In the genomic region with DNA sequence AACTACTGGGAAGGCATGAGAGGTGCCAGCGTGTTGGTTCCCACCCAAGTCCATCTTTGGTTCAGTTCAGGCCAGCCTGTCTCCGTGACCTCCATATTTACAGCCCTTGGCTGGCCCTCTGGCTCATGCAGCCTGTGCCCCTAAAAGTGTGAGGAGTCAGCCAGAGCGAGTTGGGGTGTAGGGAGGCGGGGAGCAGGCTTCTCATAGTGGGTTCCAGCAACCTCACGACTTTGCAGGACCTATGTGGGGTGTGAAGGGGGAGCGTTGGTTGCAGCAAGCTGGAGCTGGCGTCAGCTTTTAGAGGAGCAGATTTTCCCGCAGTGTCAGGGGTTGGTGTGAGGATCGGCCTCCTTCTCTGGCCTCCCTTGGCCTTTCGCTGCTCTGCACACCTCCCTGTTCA, we compare ENCODE assay signal across 10 cellular contexts. TPM values are rescaled to one million over a fixed set of nuclear protein-coding genes. Genes with fewer than 3 reads are reported as not detected.
DNase-seq lines count a peak whose midpoint lies in the region; ATAC-seq, FAIRE-seq and TF ChIP-seq lines count a peak whose summit lies in the region.
"Had no signal": no experiment of that assay in that cellular context is flagged by ENCODE, and none has a peak within 500 bp of the region (broad histone marks: within the 10 kb centered on the region; RNA-seq: fewer than 3 reads in every experiment).

No MANE protein-coding gene starts in this region.

- H4K8ac ChIP-seq in neuronal stem cell (ENCODE audit: low read depth, low read length) = no peak overlapping the region

- H3K27ac ChIP-seq in BLaER1 treated with 17β-estradiol and CSF1 and Interleukin-3, amounts not matched to agents 10 nM and 100 nM = peak overlapping the region; percentile 63 to 99 (median 84)
- H3K27ac ChIP-seq in PC-9 = peak overlapping the region; percentile 91; the same call in 1 of the 2 replicates
- H3K27ac ChIP-seq in dorsolateral prefrontal cortex = peak overlapping the region; percentile 84 to 99 (median 96)
- peak overlapping the region; percentile 99 for H3K27ac ChIP-seq in neuronal stem cell (replicated peaks; ENCODE audit: low read length)

- peak overlapping the region; percentile 100 for H4K91ac ChIP-seq in neuronal stem cell (ENCODE audit: low read depth, low read length, poor library complexity)

- H3K36me3 ChIP-seq in BLaER1 treated with 17β-estradiol and CSF1 and Interleukin-3, amounts not matched to agents 10 nM and 100 nM = peaks cover 10 to 79% (median 36%) of the 10 kb centered on the region in 11 experiments; a peak in 18 of 22 replicates
- peaks cover 24% of the 10 kb centered on the region for H3K36me3 ChIP-seq in PC-9 (ENCODE audit: low read depth)
- peaks cover 0 to 7% of the 10 kb centered on the region in 2 donors for H3K36me3 ChIP-seq in neuronal stem cell (replicated peaks in 1 of 2; ENCODE audit: control insufficient read depth in 2 of 2, insufficient read depth in 2 of 2, low read length in 2 of 2)

- H3K79me1 ChIP-seq in neuronal stem cell (ENCODE audit: low read depth, low read length) = peaks cover 6% of the 10 kb centered on the region

- peak overlapping the region; percentile 40 to 100 (median 78) for H3K4me3 ChIP-seq in BLaER1 treated with 17β-estradiol and CSF1 and Interleukin-3, amounts not matched to agents 10 nM and 100 nM
- H3K4me3 ChIP-seq in PC-9 (no peak overlapping the region), dorsolateral prefrontal cortex (peak overlapping the region in 4 of 59 donors; percentile 22 to 44 (median 28)), neuronal stem cell (ENCODE audit: low read length in 2 of 2) (no peak overlapping the region)

- intact Hi-C loops in PC-9 (cut with micrococcal nuclease; ENCODE audit: unreplicated experiment) = loop anchor here (10.0 kb wide), 1 partner anchor 259 kb away; a partner anchor contains a TSS
- intact Hi-C loops in dorsolateral prefrontal cortex (cut with DNase I) = no loop called here

- peak overlapping the region; percentile 73 to 100 (median 99) for H3K9ac ChIP-seq in BLaER1 treated with 17β-estradiol and CSF1 and Interleukin-3, amounts not matched to agents 10 nM and 100 nM
- peak overlapping the region; percentile 65 for H3K9ac ChIP-seq in neuronal stem cell (ENCODE audit: low read depth, low read length, poor library complexity)

- H3K9me3 ChIP-seq in BLaER1 treated with 17β-estradiol and CSF1 and Interleukin-3, amounts not matched to agents 10 nM and 100 nM (replicated peaks in 1 of 11) = no peaks in the 10 kb centered on the region; a peak in 1 of 22 replicates
- H3K9me3 ChIP-seq in PC-9 (ENCODE audit: insufficient read depth, low read depth) (no peaks in the 10 kb centered on the region), neuronal stem cell (replicated peaks in 1 of 2; ENCODE audit: control insufficient read depth in 2 of 2, insufficient read depth in 1 of 2, low read depth in 1 of 2, low read length in 2 of 2) (no peaks in the 10 kb centered on the region)

- no peak overlapping the region for H3K23ac ChIP-seq in neuronal stem cell (ENCODE audit: low read depth, low read length, poor library complexity)

- peak overlapping the region; percentile 100 for H2BK120ac ChIP-seq in neuronal stem cell (ENCODE audit: low read depth, low read length)

- peak overlapping the region; percentile 97 for H3K18ac ChIP-seq in neuronal stem cell (ENCODE audit: low read length)

- TF ChIP-seq CTCF in PC-9 (conservative IDR thresholded peaks at IDR 0.05) (no peak), dorsolateral prefrontal cortex (IDR thresholded peaks at IDR 0.05 in 54 of 56, conservative IDR thresholded peaks at IDR 0.05 in 2 of 56; ENCODE audit: low read depth in 1 of 56, partially characterized antibody in 56 of 56) (no peak)

- peaks cover 96 to 100% (median 99%) of the 10 kb centered on the region in 10 experiments for H3K4me1 ChIP-seq in BLaER1 treated with 17β-estradiol and CSF1 and Interleukin-3, amounts not matched to agents 10 nM and 100 nM
- H3K4me1 ChIP-seq in PC-9 (replicated peaks; ENCODE audit: insufficient read depth) (peaks cover 98% of the 10 kb centered on the region), neuronal stem cell (ENCODE audit: control insufficient read depth in 2 of 2, insufficient read depth in 1 of 2, low read depth in 1 of 2, low read length in 2 of 2) (peaks cover 77 to 82% of the 10 kb centered on the region in 2 donors)

- CTCF ChIA-PET in PC-9 (lab: Charles Lee) = interaction anchor here (0.7 to 1.0 kb wide), 2 partner anchors 37 to 42 kb away, joined by 3 to 4 read pairs; no protein-coding TSS in a partner anchor

- H2BK5ac ChIP-seq in neuronal stem cell (ENCODE audit: low read length) = peak overlapping the region; percentile 98

- H2AFZ ChIP-seq in PC-9 (no peak overlapping the region), neuronal stem cell (ENCODE audit: low read length) (no peak overlapping the region)

- no peak for ATAC-seq in HG02970 (IDR thresholded peaks at IDR 0.05; ENCODE audit: low FRiP score, unreplicated experiment)

- H3K79me2 ChIP-seq in PC-9 (ENCODE audit: low read depth) = peaks cover 98% of the 10 kb centered on the region

- peaks cover 52 to 100% (median 95%) of the 10 kb centered on the region in 11 experiments for H4K20me1 ChIP-seq in BLaER1 treated with 17β-estradiol and CSF1 and Interleukin-3, amounts not matched to agents 10 nM and 100 nM
- peaks cover 52% of the 10 kb centered on the region for H4K20me1 ChIP-seq in PC-9 (ENCODE audit: insufficient read depth)

- FAIRE-seq in frontal cortex (lab: Jason Lieb, UNC) = no peak

- no peaks in the 10 kb centered on the region for H3K9me2 ChIP-seq in PC-9 (ENCODE audit: insufficient read depth)

- peak overlapping the region; percentile 93 to 100 (median 99) for H3K4me2 ChIP-seq in BLaER1 treated with 17β-estradiol and CSF1 and Interleukin-3, amounts not matched to agents 10 nM and 100 nM
- H3K4me2 ChIP-seq in PC-9 (peak overlapping the region; percentile 95), neuronal stem cell (ENCODE audit: insufficient read depth, low read length, poor library complexity, severe bottlenecking) (no peak overlapping the region)

- H3K27me3 ChIP-seq in BLaER1 treated with 17β-estradiol and CSF1 and Interleukin-3, amounts not matched to agents 10 nM and 100 nM = no peaks in the 10 kb centered on the region
- no peaks in the 10 kb centered on the region for H3K27me3 ChIP-seq in PC-9 (ENCODE audit: insufficient read depth, low read depth)
- no peaks in the 10 kb centered on the region for H3K27me3 ChIP-seq in dorsolateral prefrontal cortex
- no peaks in the 10 kb centered on the region for H3K27me3 ChIP-seq in neuronal stem cell (ENCODE audit: control insufficient read depth in 3 of 3, insufficient read depth in 3 of 3, low read depth in 1 of 3, low read length in 3 of 3)

- peak overlapping the region; percentile 11 for H2BK12ac ChIP-seq in neuronal stem cell (ENCODE audit: low read length)

- WGBS in neuronal stem cell (ENCODE audit: extremely low coverage in 2 of 2, insufficient read length in 2 of 2, insufficient replicate concordance in 1 of 2), 2 donors = no CpG with 5 or more reads among the region's 10 CpGs

- no peak overlapping the region for H2BK15ac ChIP-seq in neuronal stem cell (ENCODE audit: low read length)

- no TSS peak for BruUV-seq in PC-9 (replicated peaks; lab: Mats Ljungman, UMichigan)

- POLR2A ChIA-PET in PC-9 (lab: Charles Lee; ENCODE audit: unreplicated experiment) = interaction anchor here (0.6 kb wide), 1 partner anchor 1311 kb away, joined by 4 read pairs; no protein-coding TSS in a partner anchor

- H3K14ac ChIP-seq in neuronal stem cell (ENCODE audit: low read length) = no peak overlapping the region

- H3K4ac ChIP-seq in neuronal stem cell (ENCODE audit: low read length) = peak overlapping the region; percentile 12

- DNase-seq in PC-9 (no peak), dorsolateral prefrontal cortex (no peak), neuronal stem cell (ENCODE audit: low spot score) (no peak), GDM1 (lab: John Stamatoyannopoulos, UW) (no peak), frontal cortex (ENCODE audit: low spot score in 2 of 2) (no peak), cerebellum (ENCODE audit: low spot score) (no peak)
- DNase-seq: DND-41; NK-92 treated with Interleukin-12 subunit alpha and Interleukin-12 subunit beta, amount 100 ng/mL, for 24 hours had no signal

- H3F3A ChIP-seq in PC-9 (ENCODE audit: insufficient read depth, low read depth) = peaks cover 59% of the 10 kb centered on the region

- H2AK5ac ChIP-seq in neuronal stem cell (ENCODE audit: low read depth, low read length) = peak overlapping the region; percentile 94

RNA-seq across cellular contexts. Expression of a gene that starts 9.8 kb away (rescaled TPM):
- 114 and 135 TPM in 2 replicates for total RNA-seq in PC-9 (2021)
- 10 to 100 TPM; 40.9 to 83.1 (median 60.2) TPM for total RNA-seq in dorsolateral prefrontal cortex
- 80.2 TPM for polyA plus RNA-seq in neuronal stem cell (2013, experiment 1 of 2)
- polyA plus RNA-seq in neuronal stem cell (2013, experiment 2 of 2) = 80.5 TPM
- total RNA-seq in frontal cortex = 17.9 TPM
- total RNA-seq in cerebellum = 20.5 TPM

RNA-seq across cellular contexts. Expression of a gene that starts 55.5 kb away (rescaled TPM):
- total RNA-seq in PC-9 (2021) (88.7 and 105 TPM in 2 replicates), dorsolateral prefrontal cortex (100 to 1,000 TPM in 119 of 120 experiments, 10 to 100 TPM in 1; 98.4 to 283 (median 185) TPM), frontal cortex (80.3 TPM), cerebellum (36.8 TPM)
- polyA plus RNA-seq in neuronal stem cell (2013, experiment 1 of 2) = 118 TPM
- polyA plus RNA-seq in neuronal stem cell (2013, experiment 2 of 2) = 122 TPM

Comparison
In these comparisons a context has a peak if more than half of its experiments do, and no peak if none do; other contexts are left out.
1. H3K4me3 ChIP-seq: peak in BLaER1 treated with 17β-estradiol and CSF1 and Interleukin-3, amounts not matched to agents 10 nM and 100 nM (10 of 10); none in PC-9 (single experiment) and neuronal stem cell (0 of 2).
2. Peak in every context shown above with its lines, with median percentiles within 50 percentile points of each other: H3K27ac ChIP-seq.